In genomic region chr13:41568143-41568989, GRCh38 we compare ENCODE assay signal across 22 cellular contexts.
A peak's percentile ranks its signal among the peaks of the same experiment; 100 is the strongest.
DNase-seq lines count a peak whose midpoint lies in the region; ATAC-seq, FAIRE-seq and TF ChIP-seq lines count a peak whose summit lies in the region.
"Had no signal": no experiment of that assay in that cellular context is flagged by ENCODE, and none has a peak within 500 bp of the region (broad histone marks: within the 10 kb centered on the region; RNA-seq: fewer than 3 reads in every experiment).

No MANE protein-coding gene starts in this region.

- no peak overlapping the region for H4K8ac ChIP-seq in H1 (ENCODE audit: extremely low read depth, insufficient read depth, low read length)

- no peaks in the 10 kb centered on the region for H3K79me2 ChIP-seq in H1 (ENCODE audit: control insufficient read depth in 1 of 2, insufficient read depth in 2 of 2, low read length in 2 of 2)

- H3K4ac ChIP-seq in H1 (replicated peaks; ENCODE audit: insufficient read length, low read depth, low read length), result no peak overlapping the region

- H3K27ac Mint-ChIP-seq in CD4-positive, alpha-beta T cell, result peak overlapping the region; percentile 3
- H3K27ac Mint-ChIP-seq in nephron progenitor cell, result peak overlapping the region; percentile 74
- H3K27ac Mint-ChIP-seq: activated CD4-positive, alpha-beta memory T cell treated with anti-CD3 and anti-CD28 coated beads, Interleukin-2, amount 10 ng/mL, durations not matched to agents 7 days and 5 days had no signal

- TF ChIP-seq RAD21 in H1 (IDR thresholded peaks at IDR 0.05 in 1 of 2, conservative IDR thresholded peaks at IDR 0.05 in 1 of 2; ENCODE audit: low read depth in 2 of 2, low read length in 2 of 2), result peak; percentile 18 to 30; a peak in 3 of 4 replicates

- no peak overlapping the region for H3K4me2 ChIP-seq in H1 (ENCODE audit: insufficient read depth in 1 of 2, low read depth in 2 of 2, low read length in 2 of 2)

- TF ChIP-seq CTCF in CD4-positive, alpha-beta T cell (IDR thresholded peaks at IDR 0.05), result no peak
- TF ChIP-seq CTCF in H1 (IDR thresholded peaks at IDR 0.05; ENCODE audit: control extremely low read depth in 1 of 3, insufficient read depth in 1 of 3, low read depth in 1 of 3, low read length in 3 of 3) (peak in 1 of 3 experiments; percentile 6; a peak in 1 of 4 replicates), nephron progenitor cell (IDR thresholded peaks at IDR 0.05) (no peak), psoas muscle (IDR thresholded peaks at IDR 0.05) (no peak), left lung (IDR thresholded peaks at IDR 0.05) (no peak)

- H3K18ac ChIP-seq in H1 (ENCODE audit: extremely low read depth, low read length), result no peak overlapping the region

- POLR2A ChIA-PET in CD4-positive, alpha-beta T cell (lab: Charles Lee), result interaction anchor here (0.9 to 1.3 kb wide), 2 partner anchors 9 to 103 kb away, joined by 3 read pairs; no protein-coding TSS in a partner anchor
- POLR2A ChIA-PET in H1 (lab: Charles Lee; ENCODE audit: partially characterized antibody), result no interaction called here

- H3K36me3 ChIP-seq in H1 (ENCODE audit: control insufficient read depth in 2 of 4, insufficient read depth in 4 of 4, low read length in 3 of 4) (peaks cover 0 to 3% (median 0%) of the 10 kb centered on the region in 4 experiments; a peak in 1 of 8 replicates), psoas muscle (ENCODE audit: insufficient read depth in 1 of 2, low read depth in 1 of 2) (peaks cover 2 to 32% of the 10 kb centered on the region in 2 donors), left lung (peaks cover 0 to 3% of the 10 kb centered on the region in 2 donors)
- H3K36me3 ChIP-seq: WERI-Rb-1 had no signal

- TF ChIP-seq EP300 in H1 (IDR thresholded peaks at IDR 0.05; ENCODE audit: borderline replicate concordance in 1 of 2, low read depth in 2 of 2, low read length in 2 of 2), result no peak

- H2BK15ac ChIP-seq in H1 (ENCODE audit: low read length), result no peak overlapping the region

- CTCF ChIA-PET in CD4-positive, alpha-beta T cell (lab: Charles Lee), result no interaction called here
- CTCF ChIA-PET in H1 (lab: Charles Lee; ENCODE audit: partially characterized antibody), result no interaction called here

- H2BK20ac ChIP-seq in H1 (ENCODE audit: low read length), result no peak overlapping the region

- no peak for DNase-seq in CD4-positive, alpha-beta T cell
- DNase-seq in Jurkat, Clone E6-1 (ENCODE audit: low read depth, low spot score), result peak; percentile 28
- no peak for DNase-seq in H1 (ENCODE audit: low read depth in 1 of 2, low spot score in 2 of 2)
- DNase-seq in nephron progenitor cell, result no peak
- DNase-seq in psoas muscle, result no peak
- no peak for DNase-seq in AG08395 (ENCODE audit: low spot score)
- no peak for DNase-seq in DMS153 (lab: John Stamatoyannopoulos, UW)
- no peak for DNase-seq in left lung
- DNase-seq: activated CD4-positive, alpha-beta memory T cell treated with anti-CD3 and anti-CD28 coated beads, Interleukin-2, amount 10 ng/mL, durations not matched to agents 7 days and 5 days; activated T-cell treated with anti-CD3 and anti-CD28 coated beads, Interleukin-2, amount 50 U/mL, for 48 hours; heart left ventricle; KBM-7; NCI-H1048; NCI-H2029; NCI-H526; Right ventricle myocardium superior; stimulated activated CD4-positive, alpha-beta T cell treated with anti-CD3 and anti-CD28 coated beads, Interleukin-12 subunit alpha, Interleukin-12 subunit beta, amount 100 ng/mL, for 4 hours; tibial artery; WERI-Rb-1 had no signal

- peaks cover 13% of the 10 kb centered on the region for H3K4me1 Mint-ChIP-seq in CD4-positive, alpha-beta T cell (ENCODE audit: low read depth)
- peaks cover 26% of the 10 kb centered on the region for H3K4me1 Mint-ChIP-seq in nephron progenitor cell

- H3K36me3 Mint-ChIP-seq in CD4-positive, alpha-beta T cell (ENCODE audit: low read depth), result peaks cover 24% of the 10 kb centered on the region
- peaks cover 35% of the 10 kb centered on the region for H3K36me3 Mint-ChIP-seq in nephron progenitor cell (ENCODE audit: low read depth)

- no peaks in the 10 kb centered on the region for H4K20me1 ChIP-seq in H1 (replicated peaks in 1 of 2; ENCODE audit: control insufficient read depth in 1 of 2, insufficient read depth in 2 of 2, low read length in 2 of 2)

- no peak overlapping the region for H3K9ac ChIP-seq in H1 (replicated peaks in 1 of 4; ENCODE audit: extremely low read depth in 1 of 4, low read depth in 3 of 4, low read length in 3 of 4)

- no peak overlapping the region for H3K4me3 Mint-ChIP-seq in CD4-positive, alpha-beta T cell
- H3K4me3 Mint-ChIP-seq in nephron progenitor cell, result no peak overlapping the region
- H3K4me3 Mint-ChIP-seq: activated CD4-positive, alpha-beta memory T cell treated with anti-CD3 and anti-CD28 coated beads, Interleukin-2, amount 10 ng/mL, durations not matched to agents 7 days and 5 days had no signal

- no peak overlapping the region for H2AFZ ChIP-seq in H1 (ENCODE audit: low read length)

- no peak overlapping the region for H3K14ac ChIP-seq in H1 (ENCODE audit: insufficient read length)

- no peak overlapping the region for H3K27ac ChIP-seq in CD4-positive, alpha-beta T cell (ENCODE audit: low read depth, low read length)
- H3K27ac ChIP-seq in H1 (ENCODE audit: low read depth, low read length) (no peak overlapping the region), psoas muscle (no peak overlapping the region), left lung (peak overlapping the region in 1 of 2 donors; percentile 11)
- H3K27ac ChIP-seq: HL-60, WERI-Rb-1 had no signal

- no peak for TF ChIP-seq POLR2A in H1 (IDR thresholded peaks at IDR 0.05; ENCODE audit: control extremely low read depth in 1 of 2, low read depth in 2 of 2, low read length in 2 of 2)

- no peaks in the 10 kb centered on the region for H3K27me3 ChIP-seq in CD4-positive, alpha-beta T cell (ENCODE audit: control insufficient read depth, insufficient read depth, low read length)
- H3K27me3 ChIP-seq in H1 (replicated peaks in 1 of 4; ENCODE audit: control insufficient read depth in 3 of 4, extremely low read depth in 1 of 4, insufficient read depth in 3 of 4, low read length in 3 of 4), result no peaks in the 10 kb centered on the region
- H3K27me3 ChIP-seq in psoas muscle (ENCODE audit: insufficient read depth in 3 of 3, low read length in 2 of 3), result no peaks in the 10 kb centered on the region
- H3K27me3 ChIP-seq in left lung, result no peaks in the 10 kb centered on the region
- H3K27me3 ChIP-seq: heart left ventricle, tibial artery had no signal

- H4K91ac ChIP-seq in H1 (replicated peaks; ENCODE audit: insufficient read length, low read length), result no peak overlapping the region

- H2BK5ac ChIP-seq in H1 (ENCODE audit: low read depth, low read length), result no peak overlapping the region

- H3K9me3 ChIP-seq in CD4-positive, alpha-beta T cell (ENCODE audit: control insufficient read depth, low read length), result no peaks in the 10 kb centered on the region
- H3K9me3 ChIP-seq in H1 (ENCODE audit: insufficient read depth in 2 of 2, low read depth in 1 of 2, low read length in 1 of 2), result peaks cover 0 to 12% of the 10 kb centered on the region in 2 experiments; a peak in 2 of 4 replicates
- no peaks in the 10 kb centered on the region for H3K9me3 ChIP-seq in psoas muscle
- H3K9me3 ChIP-seq in left lung, result no peaks in the 10 kb centered on the region
- H3K9me3 ChIP-seq: heart left ventricle, tibial artery had no signal

- no peak for ATAC-seq in CD4-positive, alpha-beta T cell (ENCODE audit: poor library complexity)
- no peak for ATAC-seq in psoas muscle
- ATAC-seq in left lung, result no peak
- ATAC-seq: HCT116, heart left ventricle had no signal

- no peak overlapping the region for H2BK120ac ChIP-seq in H1 (replicated peaks; ENCODE audit: low read depth, low read length)

- H3K23ac ChIP-seq in H1 (ENCODE audit: insufficient read length), result no peak overlapping the region

- no peak overlapping the region for H2AK5ac ChIP-seq in H1 (ENCODE audit: low read depth, low read length)

- intact Hi-C loops in CD4-positive, alpha-beta T cell (cut with DNase I, micrococcal nuclease), result loop anchor here in 1 of 2 experiments (5.0 kb wide), 1 partner anchor 41 kb away; no protein-coding TSS in a partner anchor
- intact Hi-C loops in psoas muscle (cut with DNase I), result no loop called here
- intact Hi-C loops in left lung (cut with DNase I), result no loop called here

- H3K4me3 ChIP-seq in Jurkat, Clone E6-1 (ENCODE audit: low read length), result no peak overlapping the region
- H3K4me3 ChIP-seq in H1 (ENCODE audit: extremely low read depth in 1 of 4, insufficient read depth in 2 of 4, low read depth in 3 of 4, low read length in 4 of 4) (no peak overlapping the region), psoas muscle (no peak overlapping the region), left lung (no peak overlapping the region)
- H3K4me3 ChIP-seq: heart left ventricle, tibial artery had no signal

- H4K5ac ChIP-seq in H1 (ENCODE audit: insufficient read length, low read depth, low read length), result no peak overlapping the region

- H3K4me1 ChIP-seq in H1 (replicated peaks in 1 of 4; ENCODE audit: control insufficient read depth in 3 of 4, insufficient read depth in 4 of 4, low read length in 3 of 4), result peaks cover 0 to 4% (median 2%) of the 10 kb centered on the region in 4 experiments; a peak in 3 of 7 replicates
- peaks cover 8% of the 10 kb centered on the region for H3K4me1 ChIP-seq in psoas muscle
- H3K4me1 ChIP-seq in left lung, result peaks cover 3 to 7% of the 10 kb centered on the region in 2 donors

- FAIRE-seq in H1 (lab: Jason Lieb, UNC), result no peak
- FAIRE-seq: keratinocyte had no signal

- H3K79me1 ChIP-seq in H1 (ENCODE audit: low read depth, low read length), result no peaks in the 10 kb centered on the region

- WGBS in H1 (ENCODE audit: extremely low coverage in 1 of 2, insufficient coverage in 1 of 2, insufficient read length in 1 of 2, insufficient replicate concordance in 2 of 2, low coverage in 1 of 2, low lambda C conversion rate in 2 of 2, missing lambda C conversion rate in 1 of 2), 2 experiments, result 82% methylated on average over 10 of the region's 10 CpGs; no CpG with 5 or more reads in 1 of the 2 experiments
- 78 to 83% (median 80%) methylated on average over 10 of the region's 10 CpGs for WGBS in psoas muscle, 3 donors

- H3K27me3 Mint-ChIP-seq in CD4-positive, alpha-beta T cell, result no peaks in the 10 kb centered on the region
- H3K27me3 Mint-ChIP-seq in nephron progenitor cell (ENCODE audit: low read depth, poor library complexity), result no peaks in the 10 kb centered on the region
- H3K27me3 Mint-ChIP-seq: activated CD4-positive, alpha-beta memory T cell treated with anti-CD3 and anti-CD28 coated beads, Interleukin-2, amount 10 ng/mL, durations not matched to agents 7 days and 5 days had no signal

- H2BK12ac ChIP-seq in H1 (ENCODE audit: low read depth, low read length), result no peak overlapping the region

- no peaks in the 10 kb centered on the region for H3K23me2 ChIP-seq in H1 (ENCODE audit: low read depth, low read length)

- H3K9me3 Mint-ChIP-seq in CD4-positive, alpha-beta T cell, result no peaks in the 10 kb centered on the region
- H3K9me3 Mint-ChIP-seq in nephron progenitor cell, result peaks cover 16% of the 10 kb centered on the region
- H3K9me3 Mint-ChIP-seq: activated CD4-positive, alpha-beta memory T cell treated with anti-CD3 and anti-CD28 coated beads, Interleukin-2, amount 10 ng/mL, durations not matched to agents 7 days and 5 days had no signal

- no peak overlapping the region for H3K56ac ChIP-seq in H1 (replicated peaks; ENCODE audit: insufficient read length, low read depth, low read length)

TF ChIP-seq in H1, 55 proteins besides CTCF, POLR2A, EP300 and RAD21 (continues in another document):
- no peak for TF ChIP-seq RBBP5 (IDR thresholded peaks at IDR 0.05; ENCODE audit: borderline replicate concordance, low read depth, low read length)
